24 cellular contexts compared by ENCODE assay signal in the genomic region with DNA sequence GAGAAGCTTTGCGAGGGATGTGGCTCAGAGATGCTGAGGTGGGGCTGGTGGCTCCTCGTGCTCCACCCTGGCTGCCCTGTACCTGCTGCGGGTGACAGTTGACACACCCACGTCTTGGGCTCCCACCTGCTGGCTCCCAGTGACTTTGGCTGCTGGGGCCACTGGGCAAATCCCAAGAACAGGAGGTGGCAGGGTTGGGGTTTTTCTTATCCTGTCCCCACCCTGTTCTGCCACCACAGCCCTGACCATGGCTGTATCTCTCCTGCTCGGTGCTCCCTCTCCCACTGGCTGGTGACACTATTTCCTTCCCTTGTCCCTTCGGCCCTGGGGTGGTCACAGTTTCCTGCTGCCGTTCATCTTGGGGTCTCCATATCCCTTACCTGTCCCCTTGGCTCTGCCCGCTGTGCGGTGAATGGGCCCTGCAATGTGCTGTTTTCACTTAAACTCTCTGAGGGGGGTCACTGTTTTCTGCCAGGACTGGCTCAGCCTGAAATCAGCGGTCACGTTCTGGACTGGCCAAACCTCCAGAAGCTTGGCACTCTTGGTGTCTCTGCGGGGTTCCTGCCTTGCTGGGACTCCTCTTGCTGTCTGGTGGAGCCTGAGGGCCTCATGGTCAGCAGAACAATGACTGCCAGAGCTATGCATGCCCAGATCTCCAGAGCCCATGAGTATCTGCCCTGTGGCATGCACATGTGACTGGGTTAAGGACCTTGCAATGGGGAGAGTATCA.
"Had no signal": no experiment of that assay in that cellular context is flagged by ENCODE, and none has a peak within 500 bp of the region (broad histone marks: within the 10 kb centered on the region; RNA-seq: fewer than 3 reads in every experiment).

No MANE protein-coding gene starts in this region.

- H3K9me3 ChIP-seq: Peyer's patch had no signal

- H3K27ac Mint-ChIP-seq: activated CD8-positive, alpha-beta memory T cell treated with anti-CD3 and anti-CD28 coated beads, Interleukin-2, amount 10 ng/mL, durations not matched to agents 7 days and 5 days; activated naive CD4-positive, alpha-beta T cell treated with anti-CD3 and anti-CD28 coated beads for 36 hours; activated naive CD8-positive, alpha-beta T cell; activated T-helper 17 cell treated with anti-CD3 and anti-CD28 coated beads, Interleukin-2, amount 50 U/mL, for 72 hours; T-helper 1 cell treated with Interleukin-12 subunit alpha and Interleukin-12 subunit beta and Interleukin-4 antibody, amounts not matched to agents 30 μg/mL and 1 μg/mL, for 36 hours; WTC11 had no signal

- H3K4me3 Mint-ChIP-seq: activated CD8-positive, alpha-beta memory T cell treated with anti-CD3 and anti-CD28 coated beads, Interleukin-2, amount 10 ng/mL, durations not matched to agents 7 days and 5 days; activated naive CD4-positive, alpha-beta T cell treated with anti-CD3 and anti-CD28 coated beads for 36 hours; activated naive CD8-positive, alpha-beta T cell; activated T-helper 17 cell treated with anti-CD3 and anti-CD28 coated beads, Interleukin-2, amount 50 U/mL, for 72 hours; brain; central memory CD8-positive, alpha-beta T cell; T-helper 1 cell treated with Interleukin-12 subunit alpha and Interleukin-12 subunit beta and Interleukin-4 antibody, amounts not matched to agents 30 μg/mL and 1 μg/mL, for 36 hours; WTC11 had no signal

- H3K4me3 ChIP-seq: Peyer's patch had no signal

- H3K36me3 ChIP-seq: Peyer's patch had no signal

- H3K9me3 Mint-ChIP-seq: activated naive CD4-positive, alpha-beta T cell treated with anti-CD3 and anti-CD28 coated beads for 36 hours; activated T-helper 17 cell treated with anti-CD3 and anti-CD28 coated beads, Interleukin-2, amount 50 U/mL, for 72 hours; central memory CD8-positive, alpha-beta T cell; T-helper 1 cell treated with Interleukin-12 subunit alpha and Interleukin-12 subunit beta and Interleukin-4 antibody, amounts not matched to agents 30 μg/mL and 1 μg/mL, for 36 hours; WTC11 had no signal

- H3K27ac ChIP-seq: Peyer's patch, RWPE1 had no signal

- ATAC-seq: activated CD8-positive, alpha-beta memory T cell treated with anti-CD3 and anti-CD28 coated beads, Interleukin-2, amount 10 ng/mL, durations not matched to agents 7 days and 5 days; activated T-helper 17 cell treated with anti-CD3 and anti-CD28 coated beads, Interleukin-2, amount 50 U/mL, for 72 hours had no signal

- H3K4me1 Mint-ChIP-seq: activated T-helper 17 cell treated with anti-CD3 and anti-CD28 coated beads, Interleukin-2, amount 50 U/mL, for 72 hours had no signal

- H3K36me3 Mint-ChIP-seq: activated CD8-positive, alpha-beta memory T cell treated with anti-CD3 and anti-CD28 coated beads, Interleukin-2, amount 10 ng/mL, durations not matched to agents 7 days and 5 days; activated naive CD8-positive, alpha-beta T cell; brain; WTC11 had no signal

- H3K27me3 ChIP-seq: Peyer's patch had no signal

- DNase-seq: activated CD4-positive, alpha-beta T cell treated with anti-CD3 and anti-CD28 coated beads for 48 hours; activated CD4-positive, alpha-beta T cell treated with anti-CD3 and anti-CD28 coated beads, Interleukin-2, amount 50 U/mL, for 4 hours; activated CD4-positive, CD25-positive, alpha-beta regulatory T cell treated with anti-CD3 and anti-CD28 coated beads, Interleukin-2, amount 50 U/mL, for 72 hours; activated CD8-positive, alpha-beta memory T cell treated with anti-CD3 and anti-CD28 coated beads, Interleukin-2, amount 10 ng/mL, durations not matched to agents 7 days and 5 days; activated gamma-delta T cell; activated naive CD4-positive, alpha-beta T cell treated with anti-CD3 and anti-CD28 coated beads for 36 hours; activated T-cell treated with anti-CD3 and anti-CD28 coated beads, Interleukin-2, amount 50 U/mL, for 48 hours; amygdala; Karpas-422; NCI-H1105 treated with DMSO at 0.1 percent for 48 hours; NCI-H1436 treated with DMSO at 0.1 percent for 48 hours; NCI-H187; NCI-H2081; NCI-H510A treated with DMSO at 0.1 percent for 48 hours; NCI-H69; SHP77 had no signal
